1 cellular context compared by ENCODE assay signal in genomic region chr7:156772725-156773124, GRCh38.
TF ChIP-seq lines count a peak whose summit lies in the region.

No MANE protein-coding gene starts in this region.

TF ChIP-seq in GM23338, 12 proteins besides CTCF, POLR2A, EP300 and RAD21 (continued from another document):
- TF ChIP-seq CREB1 (CRISPR knock-in tag; IDR thresholded peaks at IDR 0.05; ENCODE audit: low read depth): no peak
- no peak for TF ChIP-seq ETS1 (IDR thresholded peaks at IDR 0.05)
- no peak for TF ChIP-seq EZH2phosphoT487 (IDR thresholded peaks at IDR 0.05; ENCODE audit: unreplicated experiment)
- no peak for TF ChIP-seq NANOG (IDR thresholded peaks at IDR 0.05; ENCODE audit: borderline replicate concordance)
- no peak for TF ChIP-seq EZH2 (IDR thresholded peaks at IDR 0.05; ENCODE audit: low read depth, unreplicated experiment)
- no peak for TF ChIP-seq STAT1 (IDR thresholded peaks at IDR 0.05; ENCODE audit: unreplicated experiment)
- no peak for TF ChIP-seq ZNF331 (CRISPR knock-in tag; IDR thresholded peaks at IDR 0.05; ENCODE audit: low read depth)
